Comparison of ENCODE assay signal across 8 cellular contexts in the genomic region with DNA sequence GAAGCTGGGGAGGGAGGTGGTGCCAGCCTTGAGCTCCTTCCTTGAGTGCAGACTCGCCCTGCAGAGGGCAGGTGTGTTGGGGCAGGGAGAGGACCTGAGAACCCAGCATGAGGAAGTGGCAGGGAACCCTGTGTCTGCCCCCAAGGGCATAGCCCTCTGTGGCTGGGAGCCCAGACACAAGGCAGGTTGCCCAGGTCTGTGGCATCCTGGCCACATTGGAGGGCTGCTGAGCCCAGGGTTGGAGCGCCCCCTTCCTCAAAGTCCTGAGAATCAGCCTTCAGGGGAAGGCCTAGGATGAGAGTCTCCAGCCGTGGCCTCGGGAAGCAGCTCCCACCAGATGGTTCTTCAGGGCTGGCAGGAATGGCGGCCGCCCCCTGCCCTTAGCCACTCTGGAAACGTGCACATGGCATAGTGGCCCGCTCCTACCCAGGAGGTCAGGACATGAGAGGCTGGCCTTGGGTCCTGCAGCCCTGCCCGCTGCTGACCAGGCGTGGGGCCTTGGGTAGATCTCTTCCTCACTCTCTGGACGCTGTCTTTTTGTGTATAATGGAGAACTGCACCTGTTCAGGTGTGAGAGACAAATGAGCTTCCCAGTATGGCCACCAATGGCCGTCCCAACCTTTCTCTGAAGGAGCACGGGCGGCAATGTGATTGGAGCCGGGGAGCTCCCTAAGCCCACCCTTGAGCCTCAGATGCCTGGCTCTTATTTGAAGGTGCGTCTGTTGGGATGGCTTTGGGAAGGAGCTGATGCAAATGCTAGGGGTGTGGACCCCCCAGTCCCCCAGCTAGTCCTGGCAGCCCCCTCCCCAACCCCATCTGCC. TPM values are rescaled to one million over a fixed set of nuclear protein-coding genes. Genes with fewer than 3 reads are reported as not detected.
A peak's percentile ranks its signal among the peaks of the same experiment; 100 is the strongest.
DNase-seq lines count a peak whose midpoint lies in the region; ATAC-seq and TF ChIP-seq lines count a peak whose summit lies in the region.

No MANE protein-coding gene starts in this region.

- no peaks in the 10 kb centered on the region for H3K27me3 Mint-ChIP-seq in CD8-positive, alpha-beta T cell (ENCODE audit: low read depth)

- no peak overlapping the region for H3K9ac ChIP-seq in liver (ENCODE audit: low read depth in 1 of 2, low read length in 2 of 2)

- no peaks in the 10 kb centered on the region for H3K27me3 ChIP-seq in CD8-positive, alpha-beta T cell (ENCODE audit: insufficient read depth, low read length)
- no peaks in the 10 kb centered on the region for H3K27me3 ChIP-seq in WERI-Rb-1 (ENCODE audit: insufficient read depth, low read depth, severe bottlenecking)
- H3K27me3 ChIP-seq in liver (ENCODE audit: control insufficient read depth in 4 of 4, insufficient read depth in 4 of 4, low read length in 3 of 4), result no peaks in the 10 kb centered on the region

- H3K36me3 Mint-ChIP-seq in CD8-positive, alpha-beta T cell, result peaks cover 11% of the 10 kb centered on the region

- H3K9me3 Mint-ChIP-seq in CD8-positive, alpha-beta T cell, result no peaks in the 10 kb centered on the region

- POLR2A ChIA-PET in CD8-positive, alpha-beta T cell (lab: Charles Lee), result interaction anchor here (0.6 to 23.9 kb wide), 9 partner anchors 13 to 104 kb away, joined by 3 to 810 read pairs (median 4); a partner anchor contains a TSS

- TF ChIP-seq CTCF in CD8-positive, alpha-beta T cell (IDR thresholded peaks at IDR 0.05), result no peak
- TF ChIP-seq CTCF in GM13977 (IDR thresholded peaks at IDR 0.05; ENCODE audit: extremely low read depth, insufficient read depth, missing control alignments), result peak; percentile 37
- TF ChIP-seq CTCF in WERI-Rb-1 (IDR thresholded peaks at IDR 0.05; ENCODE audit: low read depth, low read length), result peak; percentile 43; the same call in 1 of the 2 replicates
- TF ChIP-seq CTCF in liver (IDR thresholded peaks at IDR 0.05; ENCODE audit: low read depth, low read length, missing input control), result peak; percentile 18

- DNase-seq in CD8-positive, alpha-beta T cell, result peak in 5 of 7 experiments; percentile 40 to 75 (median 57)
- no peak for DNase-seq in GM13977 (ENCODE audit: low spot score)
- DNase-seq in WERI-Rb-1, result peak; percentile 39
- DNase-seq in SK-N-DZ (ENCODE audit: low spot score), result no peak
- no peak for DNase-seq in SKM-1 (lab: John Stamatoyannopoulos, UW; ENCODE audit: unreplicated experiment)

- 66% methylated on average over 16 of the region's 16 CpGs for WGBS in liver

- no peak overlapping the region for H3K4me3 Mint-ChIP-seq in CD8-positive, alpha-beta T cell

- peak overlapping the region; percentile 87 for H3K27ac Mint-ChIP-seq in CD8-positive, alpha-beta T cell

- H3K4me1 Mint-ChIP-seq in CD8-positive, alpha-beta T cell (ENCODE audit: low read depth), result peaks cover 71% of the 10 kb centered on the region

- no peak overlapping the region for H3K27ac ChIP-seq in CD8-positive, alpha-beta T cell (ENCODE audit: low read depth, low read length)
- peak overlapping the region; percentile 39; the same call in 1 of the 2 replicates for H3K27ac ChIP-seq in WERI-Rb-1
- H3K27ac ChIP-seq in liver (ENCODE audit: low read depth in 1 of 2, low read length in 2 of 2), result peak overlapping the region; percentile 11 to 73

- peaks cover 4% of the 10 kb centered on the region for H3K36me3 ChIP-seq in CD8-positive, alpha-beta T cell (ENCODE audit: insufficient read depth, low read length)
- 0 out of 2 replicates have a peak, but pooled peaks cover under 1% of the 10 kb centered on the region for H3K36me3 ChIP-seq in WERI-Rb-1
- peaks cover 0 to 2% (median under 1%) of the 10 kb centered on the region in 4 donors for H3K36me3 ChIP-seq in liver (ENCODE audit: control insufficient read depth in 4 of 4, insufficient read depth in 3 of 4, low read depth in 1 of 4, low read length in 3 of 4)

- TF ChIP-seq RAD21 in liver (IDR thresholded peaks at IDR 0.05), result peak; percentile 65 to 67

- ATAC-seq in CD8-positive, alpha-beta T cell, result no peak
- ATAC-seq in GM21381 (IDR thresholded peaks at IDR 0.05; ENCODE audit: unreplicated experiment) (no peak), HG03432 (IDR thresholded peaks at IDR 0.05; ENCODE audit: unreplicated experiment) (no peak)

- no peaks in the 10 kb centered on the region for H3K9me3 ChIP-seq in CD8-positive, alpha-beta T cell (ENCODE audit: low read length)
- H3K9me3 ChIP-seq in WERI-Rb-1 (ENCODE audit: severe bottlenecking) (no peaks in the 10 kb centered on the region), liver (ENCODE audit: control insufficient read depth in 4 of 4, low read length in 3 of 4) (no peaks in the 10 kb centered on the region)

- CTCF ChIA-PET in CD8-positive, alpha-beta T cell (lab: Charles Lee), result interaction anchor here (0.6 to 35.6 kb wide), 23 partner anchors 13 to 287 kb away, joined by 3 to 1398 read pairs (median 4); a partner anchor contains a TSS

- H3K4me1 ChIP-seq in CD8-positive, alpha-beta T cell (ENCODE audit: insufficient read depth, low read length), result peaks cover 73% of the 10 kb centered on the region
- H3K4me1 ChIP-seq in liver (ENCODE audit: control insufficient read depth in 4 of 4, insufficient read depth in 4 of 4, low read length in 3 of 4), result peaks cover 16 to 41% (median 29%) of the 10 kb centered on the region in 4 donors

- no peak overlapping the region for H3K4me3 ChIP-seq in CD8-positive, alpha-beta T cell (ENCODE audit: low read depth, low read length)
- H3K4me3 ChIP-seq in WERI-Rb-1 (ENCODE audit: low read depth, low read length), result no peak overlapping the region
- H3K4me3 ChIP-seq in liver (ENCODE audit: low read depth in 1 of 3, low read length in 3 of 3), result no peak overlapping the region

- in situ Hi-C loops in GM13977 (cut with MboI; ENCODE audit: low pct_unique_long_range_greater_than_20kb, low sequenced_read_pairs, unreplicated experiment), result loop anchor here (5.0 kb wide), 1 partner anchor 43 kb away; no protein-coding TSS in a partner anchor

- intact Hi-C loops in CD8-positive, alpha-beta T cell (cut with DNase I, micrococcal nuclease), result loop anchor here (5.0 to 10.0 kb wide), 3 partner anchors 163 to 466 kb away; a partner anchor contains a TSS

TF ChIP-seq in liver, 16 proteins besides CTCF, POLR2A, EP300 and RAD21 (continues in another document):
- TF ChIP-seq NR2F2 (IDR thresholded peaks at IDR 0.05), result no peak
- no peak for TF ChIP-seq HNF4G (IDR thresholded peaks at IDR 0.05)
- TF ChIP-seq, protein P1, sequence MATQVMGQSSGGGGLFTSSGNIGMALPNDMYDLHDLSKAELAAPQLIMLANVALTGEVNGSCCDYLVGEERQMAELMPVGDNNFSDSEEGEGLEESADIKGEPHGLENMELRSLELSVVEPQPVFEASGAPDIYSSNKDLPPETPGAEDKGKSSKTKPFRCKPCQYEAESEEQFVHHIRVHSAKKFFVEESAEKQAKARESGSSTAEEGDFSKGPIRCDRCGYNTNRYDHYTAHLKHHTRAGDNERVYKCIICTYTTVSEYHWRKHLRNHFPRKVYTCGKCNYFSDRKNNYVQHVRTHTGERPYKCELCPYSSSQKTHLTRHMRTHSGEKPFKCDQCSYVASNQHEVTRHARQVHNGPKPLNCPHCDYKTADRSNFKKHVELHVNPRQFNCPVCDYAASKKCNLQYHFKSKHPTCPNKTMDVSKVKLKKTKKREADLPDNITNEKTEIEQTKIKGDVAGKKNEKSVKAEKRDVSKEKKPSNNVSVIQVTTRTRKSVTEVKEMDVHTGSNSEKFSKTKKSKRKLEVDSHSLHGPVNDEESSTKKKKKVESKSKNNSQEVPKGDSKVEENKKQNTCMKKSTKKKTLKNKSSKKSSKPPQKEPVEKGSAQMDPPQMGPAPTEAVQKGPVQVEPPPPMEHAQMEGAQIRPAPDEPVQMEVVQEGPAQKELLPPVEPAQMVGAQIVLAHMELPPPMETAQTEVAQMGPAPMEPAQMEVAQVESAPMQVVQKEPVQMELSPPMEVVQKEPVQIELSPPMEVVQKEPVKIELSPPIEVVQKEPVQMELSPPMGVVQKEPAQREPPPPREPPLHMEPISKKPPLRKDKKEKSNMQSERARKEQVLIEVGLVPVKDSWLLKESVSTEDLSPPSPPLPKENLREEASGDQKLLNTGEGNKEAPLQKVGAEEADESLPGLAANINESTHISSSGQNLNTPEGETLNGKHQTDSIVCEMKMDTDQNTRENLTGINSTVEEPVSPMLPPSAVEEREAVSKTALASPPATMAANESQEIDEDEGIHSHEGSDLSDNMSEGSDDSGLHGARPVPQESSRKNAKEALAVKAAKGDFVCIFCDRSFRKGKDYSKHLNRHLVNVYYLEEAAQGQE (IDR thresholded peaks at IDR 0.05), result peak; percentile 31
- TF ChIP-seq, protein P2, sequence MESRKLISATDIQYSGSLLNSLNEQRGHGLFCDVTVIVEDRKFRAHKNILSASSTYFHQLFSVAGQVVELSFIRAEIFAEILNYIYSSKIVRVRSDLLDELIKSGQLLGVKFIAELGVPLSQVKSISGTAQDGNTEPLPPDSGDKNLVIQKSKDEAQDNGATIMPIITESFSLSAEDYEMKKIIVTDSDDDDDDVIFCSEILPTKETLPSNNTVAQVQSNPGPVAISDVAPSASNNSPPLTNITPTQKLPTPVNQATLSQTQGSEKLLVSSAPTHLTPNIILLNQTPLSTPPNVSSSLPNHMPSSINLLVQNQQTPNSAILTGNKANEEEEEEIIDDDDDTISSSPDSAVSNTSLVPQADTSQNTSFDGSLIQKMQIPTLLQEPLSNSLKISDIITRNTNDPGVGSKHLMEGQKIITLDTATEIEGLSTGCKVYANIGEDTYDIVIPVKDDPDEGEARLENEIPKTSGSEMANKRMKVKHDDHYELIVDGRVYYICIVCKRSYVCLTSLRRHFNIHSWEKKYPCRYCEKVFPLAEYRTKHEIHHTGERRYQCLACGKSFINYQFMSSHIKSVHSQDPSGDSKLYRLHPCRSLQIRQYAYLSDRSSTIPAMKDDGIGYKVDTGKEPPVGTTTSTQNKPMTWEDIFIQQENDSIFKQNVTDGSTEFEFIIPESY (IDR thresholded peaks at IDR 0.05), result no peak

RNA-seq across cellular contexts. Expression of a gene that starts 4.5 kb away (rescaled TPM):
- total RNA-seq in CD8-positive, alpha-beta T cell, result 1 to 10 TPM; 6.5 to 7.9 TPM
- 1 to 10 TPM in 1 of 2 donors, under 1 TPM in 1; 0.75 to 1.2 TPM for total RNA-seq in liver
- polyA plus RNA-seq in liver, result under 1 TPM; 0.18 to 0.40 TPM
- 0.17 and 0.73 TPM in 2 replicates for polyA plus RNA-seq in SK-N-DZ (2014; cell fraction: cytosol; rRNA removed)
- polyA plus RNA-seq in SK-N-DZ (2014; cell fraction: nucleus; rRNA removed), result 1.4 and 1.8 TPM in 2 replicates

RNA-seq across cellular contexts. Expression of a gene that starts 29.4 kb away (rescaled TPM):
- 100 to 1,000 TPM; 187 to 212 TPM for total RNA-seq in CD8-positive, alpha-beta T cell
- total RNA-seq in liver, result 10 to 100 TPM; 27.3 to 36.4 TPM
- polyA plus RNA-seq in liver, result 10 to 100 TPM in 1 of 2 donors, 1 to 10 TPM in 1; 8.3 to 11.1 TPM
- polyA plus RNA-seq in SK-N-DZ (2014; cell fraction: cytosol; rRNA removed), result 28.2 TPM in 2 replicates
- 8.5 and 14.2 TPM in 2 replicates for polyA plus RNA-seq in SK-N-DZ (2014; cell fraction: nucleus; rRNA removed)

RNA-seq across cellular contexts. Expression of a gene that starts 38.6 kb away (rescaled TPM):
- total RNA-seq in CD8-positive, alpha-beta T cell, result 10 to 100 TPM; 17.6 to 19.1 TPM
- total RNA-seq in liver, result 10 to 100 TPM; 12.1 to 15.1 TPM
- 10 to 100 TPM in 1 of 2 donors, 1 to 10 TPM in 1; 9.0 to 14.7 TPM for polyA plus RNA-seq in liver
- polyA plus RNA-seq in SK-N-DZ (2014; cell fraction: cytosol; rRNA removed), result 21.2 and 26.8 TPM in 2 replicates
- 40.7 and 64.0 TPM in 2 replicates for polyA plus RNA-seq in SK-N-DZ (2014; cell fraction: nucleus; rRNA removed)

RNA-seq across cellular contexts. Expression of a gene that starts 46.0 kb away (rescaled TPM):
- 10 to 100 TPM; 56.2 to 60.1 TPM for total RNA-seq in CD8-positive, alpha-beta T cell
- 1 to 10 TPM; 4.6 to 6.9 TPM for total RNA-seq in liver
- polyA plus RNA-seq in liver, result 1 to 10 TPM; 2.1 to 2.3 TPM
- 12.7 and 32.3 TPM in 2 replicates for polyA plus RNA-seq in SK-N-DZ (2014; cell fraction: cytosol; rRNA removed)
- polyA plus RNA-seq in SK-N-DZ (2014; cell fraction: nucleus; rRNA removed), result 62.1 and 80.6 TPM in 2 replicates

Comparison
In these comparisons a context has a peak if more than half of its experiments do, and no peak if none do; other contexts are left out.
1. DNase-seq: peak in CD8-positive, alpha-beta T cell (5 of 7) and WERI-Rb-1 (single experiment); none in GM13977 (single experiment), SK-N-DZ (single experiment) and SKM-1 (single experiment).
2. RNA of a gene that starts 29.4 kb away (total RNA-seq): 187 to 212 TPM in CD8-positive, alpha-beta T cell; 27.3 to 36.4 TPM in liver; every median in the first group is over 4 times any median in the second.